8 cellular contexts compared by ENCODE assay signal in the genomic region with DNA sequence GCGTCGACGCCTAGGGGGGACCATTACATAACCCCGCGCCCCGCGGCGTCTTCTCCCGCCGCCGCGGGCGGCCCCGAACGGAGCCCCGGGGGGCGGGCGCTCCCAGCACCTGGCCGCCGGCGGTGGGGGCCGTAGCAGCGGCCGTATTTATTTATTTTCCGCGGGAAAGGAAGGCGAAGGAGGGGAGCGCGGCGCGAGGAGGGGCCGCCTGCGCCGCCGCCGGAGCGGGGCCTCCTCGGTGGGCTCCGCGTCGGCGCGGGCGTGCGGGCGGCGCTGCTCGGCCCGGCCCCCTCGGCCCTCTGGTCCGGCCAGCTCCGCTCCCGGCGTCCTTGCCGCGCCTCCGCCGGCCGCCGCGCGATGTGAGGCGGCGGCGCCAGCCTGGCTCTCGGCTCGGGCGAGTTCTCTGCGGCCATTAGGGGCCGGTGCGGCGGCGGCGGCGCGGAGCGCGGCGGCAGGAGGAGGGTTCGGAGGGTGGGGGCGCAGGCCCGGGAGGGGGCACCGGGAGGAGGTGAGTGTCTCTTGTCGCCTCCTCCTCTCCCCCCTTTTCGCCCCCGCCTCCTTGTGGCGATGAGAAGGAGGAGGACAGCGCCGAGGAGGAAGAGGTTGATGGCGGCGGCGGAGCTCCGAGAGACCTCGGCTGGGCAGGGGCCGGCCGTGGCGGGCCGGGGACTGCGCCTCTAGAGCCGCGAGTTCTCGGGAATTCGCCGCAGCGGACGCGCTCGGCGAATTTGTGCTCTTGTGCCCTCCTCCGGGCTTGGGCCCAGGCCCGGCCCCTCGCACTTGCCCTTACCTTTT. TPM values are rescaled to one million over a fixed set of nuclear protein-coding genes. Genes with fewer than 3 reads are reported as not detected.
DNase-seq lines count a peak whose midpoint lies in the region; ATAC-seq and TF ChIP-seq lines count a peak whose summit lies in the region.

A gene (plus strand): TSS at position 570 of the 795 bp plus-strand sequence. CDS start 413 bp downstream, outside the sequence.

- H3K9me3 ChIP-seq in BE2C = no peaks in the 10 kb centered on the region

- peak within 1 kb of the TSS; percentile 100 for H3K27ac Mint-ChIP-seq in endothelial cell (ENCODE audit: unreplicated experiment)

- no peaks in the 10 kb centered on the region for H3K9me3 Mint-ChIP-seq in endothelial cell (ENCODE audit: unreplicated experiment)

- peaks cover 8% of the 10 kb centered on the region for H3K27me3 Mint-ChIP-seq in endothelial cell (ENCODE audit: unreplicated experiment)

- H3K4me1 Mint-ChIP-seq in endothelial cell (ENCODE audit: unreplicated experiment) = peaks cover 31% of the 10 kb centered on the region

- H3K36me3 ChIP-seq in BE2C = peaks cover 3% of the 10 kb centered on the region

- TF ChIP-seq CTCF in BE2C (IDR thresholded peaks at IDR 0.05; ENCODE audit: low read depth, low read length) (peak; percentile 16; the same call in 1 of the 2 replicates), endothelial cell (IDR thresholded peaks at IDR 0.05; ENCODE audit: unreplicated experiment) (no peak)

- H3K36me3 Mint-ChIP-seq in endothelial cell (ENCODE audit: low read depth, unreplicated experiment) = peaks cover 20% of the 10 kb centered on the region

- H3K27me3 ChIP-seq in BE2C = no peaks in the 10 kb centered on the region

- H3K4me1 ChIP-seq in BE2C = no peaks in the 10 kb centered on the region

- peak within 1 kb of the TSS; percentile 100 for H3K4me3 Mint-ChIP-seq in endothelial cell (ENCODE audit: unreplicated experiment)

- peak within 1 kb of the TSS; percentile 96 for H3K4me3 ChIP-seq in BE2C (ENCODE audit: low read depth, low read length)

- peak; percentile 46 for ATAC-seq in GM18907 (IDR thresholded peaks at IDR 0.05; ENCODE audit: unreplicated experiment)
- peak; percentile 45 for ATAC-seq in HG03175 (IDR thresholded peaks at IDR 0.05; ENCODE audit: unreplicated experiment)

- DNase-seq in BE2C (peak; percentile 85), NOMO-1 treated with dmso at 0.1 percent for 144 hours (lab: John Stamatoyannopoulos, UW; ENCODE audit: unreplicated experiment) (peak; percentile 66), endothelial cell (ENCODE audit: low spot score) (peak; percentile 68), middle frontal gyrus (ENCODE audit: extremely low spot score, low spot score) (peak; percentile 26)
- DNase-seq in activated CD8-positive, alpha-beta memory T cell treated with anti-CD3 and anti-CD28 coated beads, Interleukin-2, amount 50 U/mL, for 4 hours = peak; percentile 87
- peak; percentile 67 to 75 for DNase-seq in stimulated activated CD8-positive, alpha-beta memory T cell treated with anti-CD3 and anti-CD28 coated beads, Interleukin-2, amount 100 ng/mL, for 48 hours (ENCODE audit: low read depth in 2 of 2)

RNA-seq across cellular contexts. Expression of the gene that starts here (rescaled TPM):
- 84.2 TPM for polyA plus RNA-seq in BE2C (2012; ENCODE audit: insufficient read depth, insufficient read length, low read depth)
- 115 TPM for total RNA-seq in endothelial cell (ENCODE audit: unreplicated experiment)

Comparison
In these comparisons a context has a peak if more than half of its experiments do, and no peak if none do; other contexts are left out.
1. Peak in every context shown above with its lines: DNase-seq, ATAC-seq and H3K4me3 ChIP-seq.
2. DNase-seq: peak in every context shown above with its lines; median percentile 87 in activated CD8-positive, alpha-beta memory T cell treated with anti-CD3 and anti-CD28 coated beads, Interleukin-2, amount 50 U/mL, for 4 hours; 85 in BE2C; 71 in stimulated activated CD8-positive, alpha-beta memory T cell treated with anti-CD3 and anti-CD28 coated beads, Interleukin-2, amount 100 ng/mL, for 48 hours; 68 in endothelial cell; 66 in NOMO-1 treated with dmso at 0.1 percent for 144 hours; 26 in middle frontal gyrus.